1 cellular context compared by ENCODE assay signal in genomic region chr3:27423463-27423862, GRCh38.
TF ChIP-seq lines count a peak whose summit lies in the region.

No MANE protein-coding gene starts in this region.

TF ChIP-seq in HCT116, 20 proteins besides CTCF, POLR2A, EP300 and RAD21:
- TF ChIP-seq SIN3A (IDR thresholded peaks at IDR 0.05; ENCODE audit: low read depth) (no peak), FOSL1 (IDR thresholded peaks at IDR 0.05; ENCODE audit: low read depth) (peak; percentile 56), JUND (IDR thresholded peaks at IDR 0.05) (peak; percentile 53; the same call in 1 of the 2 replicates)
